ENCODE assay signal across 17 cellular contexts in genomic region chr13:36332986-36333385, GRCh38. TPM values are rescaled to one million over a fixed set of nuclear protein-coding genes. Genes with fewer than 3 reads are reported as not detected.
DNase-seq lines count a peak whose midpoint lies in the region; TF ChIP-seq lines count a peak whose summit lies in the region.
"Had no signal": no experiment of that assay in that cellular context is flagged by ENCODE, and none has a peak within 500 bp of the region (broad histone marks: within the 10 kb centered on the region; RNA-seq: fewer than 3 reads in every experiment).

No MANE protein-coding gene starts in this region.

- peaks cover 38% of the 10 kb centered on the region for H3K36me3 ChIP-seq in GM23248 (ENCODE audit: low read depth)

- no peaks in the 10 kb centered on the region for H3K27me3 ChIP-seq in GM23248 (replicated peaks; ENCODE audit: insufficient read depth)
- H3K27me3 ChIP-seq: sigmoid colon had no signal

- peak overlapping the region; percentile 44 for H3K4me3 ChIP-seq in GM23248
- no peak overlapping the region for H3K4me3 ChIP-seq in fibroblast of mammary gland (ENCODE audit: control insufficient read depth, low read depth, low read length)
- H3K4me3 ChIP-seq: sigmoid colon had no signal

- in situ Hi-C loops in GM23248 (cut with MboI), result no loop called here

- peak; percentile 66 for DNase-seq in GM23248
- DNase-seq in RWPE1 (ENCODE audit: low spot score), result peak; percentile 67
- peak; percentile 66 for DNase-seq in fibroblast of mammary gland (ENCODE audit: low read depth)
- peak; percentile 37 for DNase-seq in renal cortical epithelial cell (ENCODE audit: low read depth)
- no peak for DNase-seq in DMS114 treated with DMSO at 0.1 percent for 48 hours (lab: John Stamatoyannopoulos, UW; ENCODE audit: unreplicated experiment)
- DNase-seq in activated CD8-positive, alpha-beta memory T cell treated with anti-CD3 and anti-CD28 coated beads, Interleukin-2, amount 50 U/mL, for 4 hours, result no peak
- no peak for DNase-seq in HUDEP-2 (lab: John Stamatoyannopoulos, UW; ENCODE audit: unreplicated experiment in 76 of 76)
- no peak for DNase-seq in effector CD8-positive, alpha-beta T cell (lab: John Stamatoyannopoulos, UW)
- DNase-seq: activated CD4-positive, alpha-beta T cell treated with anti-CD3 and anti-CD28 coated beads, Interleukin-2, amount 50 U/mL, for 48 hours; activated gamma-delta T cell; KG1; NCI-H1694 treated with DMSO at 0.1 percent for 48 hours; NCI-H526; RPMI8226; sigmoid colon; stimulated activated naive CD4-positive, alpha-beta T cell treated with Interleukin-2 at 50 U/mL for 16 hours; T1000 had no signal

- H3K9ac ChIP-seq in GM23248, result no peak overlapping the region

- CTCF ChIA-PET in RWPE1 (lab: Yijun Ruan, JAX), result no interaction called here

- H3F3A ChIP-seq in GM23248 (ENCODE audit: insufficient read depth), result no peaks in the 10 kb centered on the region

- H3K27ac ChIP-seq in GM23248, result peak overlapping the region; percentile 23; the same call in 1 of the 2 replicates
- H3K27ac ChIP-seq in RWPE1, result no peak overlapping the region
- H3K27ac ChIP-seq: sigmoid colon had no signal

- peaks cover 18% of the 10 kb centered on the region for H3K4me1 ChIP-seq in GM23248 (ENCODE audit: insufficient read depth)

- no peaks in the 10 kb centered on the region for H4K20me1 ChIP-seq in GM23248 (ENCODE audit: insufficient read depth)

- POLR2A ChIA-PET in RWPE1 (lab: Yijun Ruan, JAX; ENCODE audit: low non-redundant PET), result no interaction called here

- peaks cover 100% of the 10 kb centered on the region for H3K79me2 ChIP-seq in GM23248 (ENCODE audit: insufficient read depth)

- H3K9me3 ChIP-seq in GM23248 (ENCODE audit: low read depth), result no peaks in the 10 kb centered on the region
- H3K9me3 ChIP-seq: sigmoid colon had no signal

- H3K4me2 ChIP-seq in GM23248 (ENCODE audit: unreplicated experiment), result peak overlapping the region; percentile 55

- H2AFZ ChIP-seq in GM23248, result no peak overlapping the region

- no peak for TF ChIP-seq CTCF in RWPE1 (conservative IDR thresholded peaks at IDR 0.05; ENCODE audit: low read depth)
- no peak for TF ChIP-seq CTCF in fibroblast of mammary gland (conservative IDR thresholded peaks at IDR 0.05; ENCODE audit: control insufficient read depth, insufficient read depth, low read depth, low read length)

- no peaks in the 10 kb centered on the region for H3K9me2 ChIP-seq in GM23248 (ENCODE audit: insufficient read depth)

RNA-seq across cellular contexts. Expression of gene SPART, which starts 13.2 kb away (rescaled TPM):
- 77.1 and 82.4 TPM in 2 replicates for total RNA-seq in GM23248 (2014; rRNA removed; shearing (Covaris generic))
- 66.3 and 72.8 TPM in 2 replicates for polyA plus RNA-seq in GM23248 (2016; fragmentation: Nextera tagmentation; extraction: Ambion mirVana)
- 65.1 and 152 TPM in 2 replicates for total RNA-seq in renal cortical epithelial cell

RNA-seq across cellular contexts. Expression of gene CCDC169, which starts 35.4 kb away (rescaled TPM):
- total RNA-seq in GM23248 (2014; rRNA removed; shearing (Covaris generic)), result 0.22 and 0.25 TPM in 2 replicates
- polyA plus RNA-seq in GM23248 (2016; fragmentation: Nextera tagmentation; extraction: Ambion mirVana), result 0.63 and 0.79 TPM in 2 replicates
- total RNA-seq in renal cortical epithelial cell, result 2.8 and 3.3 TPM in 2 replicates

Comparison
In these comparisons a context has a peak if more than half of its experiments do, and no peak if none do; other contexts are left out.
1. DNase-seq: peak in GM23248 (single experiment), RWPE1 (single experiment), fibroblast of mammary gland (single experiment) and renal cortical epithelial cell (single experiment); none in DMS114 treated with DMSO at 0.1 percent for 48 hours (single experiment), activated CD8-positive, alpha-beta memory T cell treated with anti-CD3 and anti-CD28 coated beads, Interleukin-2, amount 50 U/mL, for 4 hours (single experiment), HUDEP-2 (0 of 76) and effector CD8-positive, alpha-beta T cell (single experiment).